ENCODE assay signal across 15 cellular contexts in the genomic region with DNA sequence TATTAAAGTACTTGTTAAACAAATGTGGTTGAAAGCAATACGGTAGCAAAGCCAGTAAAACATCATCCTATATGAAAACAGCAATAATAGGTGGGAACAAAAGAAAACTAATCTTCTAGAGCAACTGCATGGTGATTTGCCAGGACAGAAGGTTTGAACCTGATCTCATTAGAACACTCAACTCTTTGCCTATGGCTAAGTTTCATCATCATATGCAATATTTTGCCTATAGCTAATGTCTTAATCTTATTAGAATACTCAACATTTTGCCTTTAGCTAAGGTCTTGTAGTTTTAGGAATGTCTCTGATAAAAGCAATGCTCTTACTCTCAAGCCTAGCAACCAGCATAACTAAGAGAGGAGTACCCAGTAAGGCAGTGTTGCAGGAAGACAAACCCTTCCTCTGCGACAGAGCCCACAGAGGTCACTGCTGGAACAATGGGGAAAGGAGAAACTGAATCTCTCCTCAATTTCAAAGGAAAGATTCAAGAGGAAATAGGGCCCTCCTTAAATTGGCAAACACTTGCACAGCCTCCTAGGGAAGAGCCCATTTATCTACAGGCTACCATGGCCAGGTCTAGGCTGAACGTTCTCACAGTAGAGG. TPM values are rescaled to one million over a fixed set of nuclear protein-coding genes. Genes with fewer than 3 reads are reported as not detected.
DNase-seq lines count a peak whose midpoint lies in the region; ATAC-seq and TF ChIP-seq lines count a peak whose summit lies in the region.
"Had no signal": no experiment of that assay in that cellular context is flagged by ENCODE, and none has a peak within 500 bp of the region (broad histone marks: within the 10 kb centered on the region; RNA-seq: fewer than 3 reads in every experiment).

No MANE protein-coding gene starts in this region.

- TF ChIP-seq POLR2A in uterus (IDR thresholded peaks at IDR 0.05), result no peak

- peak overlapping the region; percentile 53 for H3K27ac ChIP-seq in parathyroid adenoma
- peak overlapping the region in 1 of 2 donors; percentile 13 for H3K27ac ChIP-seq in uterus
- H3K27ac ChIP-seq: SJSA1 had no signal

- H3K4me1 ChIP-seq in parathyroid adenoma, result no peaks in the 10 kb centered on the region
- H3K4me1 ChIP-seq in uterus, result no peaks in the 10 kb centered on the region
- H3K4me1 ChIP-seq: SJSA1 had no signal

- no peaks in the 10 kb centered on the region for H3K9me3 ChIP-seq in parathyroid adenoma (ENCODE audit: control insufficient read depth, low read length)
- no peaks in the 10 kb centered on the region for H3K9me3 ChIP-seq in uterus
- H3K9me3 ChIP-seq: SJSA1 had no signal

- H3K79me2 ChIP-seq in parathyroid adenoma, result no peaks in the 10 kb centered on the region

- ATAC-seq in GM19324 (IDR thresholded peaks at IDR 0.05; ENCODE audit: low FRiP score, unreplicated experiment), result no peak

- no peak overlapping the region for H3K4me3 ChIP-seq in H7 (ENCODE audit: insufficient read depth, low read depth, low read length)
- no peak overlapping the region for H3K4me3 ChIP-seq in parathyroid adenoma (ENCODE audit: low read depth, low read length)
- H3K4me3 ChIP-seq in uterus, result no peak overlapping the region
- H3K4me3 ChIP-seq: SJSA1 had no signal

- no peak overlapping the region for H2AFZ ChIP-seq in parathyroid adenoma

- H3K36me3 ChIP-seq in H7 (replicated peaks; ENCODE audit: control insufficient read depth, insufficient read depth, low read length) (no peaks in the 10 kb centered on the region), parathyroid adenoma (ENCODE audit: control insufficient read depth, insufficient read depth, low read length) (no peaks in the 10 kb centered on the region), uterus (no peaks in the 10 kb centered on the region)
- H3K36me3 ChIP-seq: SJSA1 had no signal

- peak; percentile 25 for DNase-seq in H7
- peak; percentile 30 for DNase-seq in dermis blood vessel endothelial cell
- peak; percentile 15 for DNase-seq in iPS DF 19.7 (ENCODE audit: low read depth, low spot score)
- no peak for DNase-seq in uterus
- DNase-seq in activated gamma-delta T cell (lab: John Stamatoyannopoulos, UW), result no peak
- DNase-seq: CD8-positive, alpha-beta memory T cell; IMR-90; Kasumi-1; NCI-H1417; NCI-H1930; NCI-H510A treated with DMSO at 0.1 percent for 48 hours had no signal

- H3K27me3 ChIP-seq in H7 (ENCODE audit: control insufficient read depth, insufficient read depth, low read length), result no peaks in the 10 kb centered on the region
- no peaks in the 10 kb centered on the region for H3K27me3 ChIP-seq in parathyroid adenoma (ENCODE audit: control insufficient read depth, insufficient read depth, low read length)
- H3K27me3 ChIP-seq in uterus, result no peaks in the 10 kb centered on the region
- H3K27me3 ChIP-seq: SJSA1 had no signal

- TF ChIP-seq CTCF in parathyroid adenoma (IDR thresholded peaks at IDR 0.05) (no peak), uterus (IDR thresholded peaks at IDR 0.05) (no peak)

- intact Hi-C loops in uterus (cut with DNase I; ENCODE audit: low total_unique reads), result no loop called here

- H3K9ac ChIP-seq in parathyroid adenoma, result no peak overlapping the region

- H3K4me2 ChIP-seq in parathyroid adenoma (ENCODE audit: low read length), result no peak overlapping the region

RNA-seq across cellular contexts. Expression of a gene that starts 38.3 kb away (rescaled TPM):
- total RNA-seq in H7 (2014; rRNA removed; shearing (Covaris generic)), result 5.9 and 6.9 TPM in 2 replicates
- 69.4 and 83.7 TPM in 2 replicates for total RNA-seq in dermis blood vessel endothelial cell
- 100 to 1,000 TPM in 1 of 4 donors, 10 to 100 TPM in 3; 11.5 to 119 (median 36.8) TPM for total RNA-seq in uterus
- total RNA-seq: CD8-positive, alpha-beta memory T cell; OCI-LY7 had no signal

Comparison
In these comparisons a context has a peak if more than half of its experiments do, and no peak if none do; other contexts are left out.
1. DNase-seq: peak in H7 (single experiment), dermis blood vessel endothelial cell (single experiment) and iPS DF 19.7 (single experiment); none in uterus (0 of 2) and activated gamma-delta T cell (single experiment).